Comparison of ENCODE assay signal across 9 cellular contexts in the genomic region with DNA sequence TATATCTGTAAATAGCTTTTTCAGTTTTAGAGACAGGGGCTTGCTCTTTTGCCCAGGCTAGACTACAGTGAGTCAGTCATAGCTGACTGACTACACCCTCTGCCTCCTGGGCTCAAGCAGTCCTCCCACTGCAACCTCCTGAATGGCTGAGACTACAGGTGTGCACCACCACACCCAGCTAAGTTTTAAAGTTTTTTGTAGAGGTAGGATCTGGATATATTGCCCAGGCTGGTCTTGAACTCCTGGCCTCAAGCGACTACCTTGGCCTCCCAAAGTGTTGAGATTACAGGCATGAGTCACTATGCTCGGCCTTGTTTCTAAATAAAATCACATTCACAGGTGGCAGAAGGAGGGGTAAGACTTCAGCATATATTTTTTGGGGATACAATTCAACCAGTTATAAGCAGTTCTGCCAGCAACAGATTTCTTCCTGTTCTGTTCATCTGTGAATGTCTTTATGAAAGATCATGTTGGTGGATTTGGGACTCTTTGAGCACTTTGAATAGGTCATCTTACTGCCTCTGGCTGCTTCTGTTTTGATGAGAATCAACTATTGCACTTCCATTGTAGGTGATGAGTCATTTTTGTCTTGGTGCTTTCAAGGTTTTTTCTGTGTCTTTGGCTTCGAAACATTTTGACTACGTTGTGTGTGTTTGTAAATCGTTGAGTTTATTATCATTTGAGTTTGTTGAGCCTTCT. TPM values are rescaled to one million over a fixed set of nuclear protein-coding genes. Genes with fewer than 3 reads are reported as not detected.
DNase-seq lines count a peak whose midpoint lies in the region; ATAC-seq, FAIRE-seq and TF ChIP-seq lines count a peak whose summit lies in the region.
"Had no signal": no experiment of that assay in that cellular context is flagged by ENCODE, and none has a peak within 500 bp of the region (broad histone marks: within the 10 kb centered on the region; RNA-seq: fewer than 3 reads in every experiment).

No MANE protein-coding gene starts in this region.

- no peak overlapping the region for H3K4me3 ChIP-seq in pancreas
- H3K4me3 ChIP-seq in suprapubic skin: no peak overlapping the region

- CTCF ChIA-PET in activated CD4-positive, alpha-beta memory T cell treated with anti-CD3 and anti-CD28 coated beads, Interleukin-2, amount 10 ng/mL, durations not matched to agents 7 days and 5 days (lab: Charles Lee): no interaction called here

- H3K27ac ChIP-seq in pancreas (no peak overlapping the region), suprapubic skin (no peak overlapping the region)

- peaks cover 26% of the 10 kb centered on the region for H3K36me3 Mint-ChIP-seq in activated CD4-positive, alpha-beta memory T cell treated with anti-CD3 and anti-CD28 coated beads, Interleukin-2, amount 10 ng/mL, durations not matched to agents 7 days and 5 days (ENCODE audit: low read depth)

- H3K27ac Mint-ChIP-seq in activated CD4-positive, alpha-beta memory T cell treated with anti-CD3 and anti-CD28 coated beads, Interleukin-2, amount 10 ng/mL, durations not matched to agents 7 days and 5 days: peak overlapping the region; percentile 63

- peak; percentile 69 for ATAC-seq in GM19397 (IDR thresholded peaks at IDR 0.05; ENCODE audit: unreplicated experiment)
- peak; percentile 79 for ATAC-seq in HG03045 (IDR thresholded peaks at IDR 0.05; ENCODE audit: unreplicated experiment)
- no peak for ATAC-seq in pancreas

- H3K4me3 Mint-ChIP-seq in activated CD4-positive, alpha-beta memory T cell treated with anti-CD3 and anti-CD28 coated beads, Interleukin-2, amount 10 ng/mL, durations not matched to agents 7 days and 5 days: no peak overlapping the region

- H3K27me3 ChIP-seq in pancreas (no peaks in the 10 kb centered on the region), suprapubic skin (no peaks in the 10 kb centered on the region)

- 85 to 89% methylated on average over 5 of the region's 5 CpGs for WGBS in pancreas, 2 donors
- 91% methylated on average over 5 of the region's 5 CpGs for WGBS in suprapubic skin

- no peak for FAIRE-seq in pancreas (lab: Jason Lieb, UNC)

- TF ChIP-seq CTCF in pancreas (IDR thresholded peaks at IDR 0.05) (no peak), suprapubic skin (IDR thresholded peaks at IDR 0.05) (no peak)

- H3K36me3 ChIP-seq in pancreas (no peaks in the 10 kb centered on the region), suprapubic skin (no peaks in the 10 kb centered on the region)

- H3K9me3 ChIP-seq in pancreas: no peaks in the 10 kb centered on the region
- peaks cover 3% of the 10 kb centered on the region for H3K9me3 ChIP-seq in suprapubic skin

- intact Hi-C loops in pancreas (cut with DNase I): no loop called here

- DNase-seq in ELR (ENCODE audit: low read depth) (peak; percentile 52), 8988T (no peak), pancreas (no peak), NCI-H1436 (lab: John Stamatoyannopoulos, UW) (no peak), suprapubic skin (ENCODE audit: low spot score in 2 of 2) (no peak)
- DNase-seq in activated CD4-positive, alpha-beta memory T cell treated with anti-CD3 and anti-CD28 coated beads, Interleukin-2, amount 10 ng/mL, durations not matched to agents 7 days and 5 days: no peak
- DNase-seq: SHP77 had no signal

- H3K4me1 Mint-ChIP-seq in activated CD4-positive, alpha-beta memory T cell treated with anti-CD3 and anti-CD28 coated beads, Interleukin-2, amount 10 ng/mL, durations not matched to agents 7 days and 5 days: peaks cover 45% of the 10 kb centered on the region

- no peak for TF ChIP-seq EP300 in suprapubic skin (IDR thresholded peaks at IDR 0.05)

- no peaks in the 10 kb centered on the region for H3K27me3 Mint-ChIP-seq in activated CD4-positive, alpha-beta memory T cell treated with anti-CD3 and anti-CD28 coated beads, Interleukin-2, amount 10 ng/mL, durations not matched to agents 7 days and 5 days

- no peaks in the 10 kb centered on the region for H3K9me3 Mint-ChIP-seq in activated CD4-positive, alpha-beta memory T cell treated with anti-CD3 and anti-CD28 coated beads, Interleukin-2, amount 10 ng/mL, durations not matched to agents 7 days and 5 days

- no peak for TF ChIP-seq POLR2A in suprapubic skin (IDR thresholded peaks at IDR 0.05)

- POLR2A ChIA-PET in activated CD4-positive, alpha-beta memory T cell treated with anti-CD3 and anti-CD28 coated beads, Interleukin-2, amount 10 ng/mL, durations not matched to agents 7 days and 5 days (lab: Charles Lee): interaction anchor here (1.2 to 2.3 kb wide), 2 partner anchors 11 to 16 kb away, joined by 4 to 7 read pairs; a partner anchor contains a TSS

- H3K4me1 ChIP-seq in pancreas: peaks cover 0 to 20% (median 12%) of the 10 kb centered on the region in 3 donors
- H3K4me1 ChIP-seq in suprapubic skin: peaks cover 16% of the 10 kb centered on the region

RNA-seq across cellular contexts. Expression of a gene that starts 15.7 kb away (rescaled TPM):
- total RNA-seq in activated CD4-positive, alpha-beta memory T cell treated with anti-CD3 and anti-CD28 coated beads, Interleukin-2, amount 10 ng/mL, durations not matched to agents 7 days and 5 days: 10 to 100 TPM; 75.8 to 76.5 TPM
- total RNA-seq in pancreas (10 to 100 TPM; 31.3 to 40.1 (median 33.7) TPM), suprapubic skin (100 to 1,000 TPM in 1 of 4 donors, 10 to 100 TPM in 3; 37.4 to 121 (median 58.2) TPM)
- 10 to 100 TPM; 14.6 to 32.4 TPM for polyA plus RNA-seq in pancreas

Comparison
In these comparisons a context has a peak if more than half of its experiments do, and no peak if none do; other contexts are left out.
1. ATAC-seq: peak in GM19397 (single experiment) and HG03045 (single experiment); none in pancreas (0 of 4).